ENCODE assay signal across 20 cellular contexts in the genomic region with DNA sequence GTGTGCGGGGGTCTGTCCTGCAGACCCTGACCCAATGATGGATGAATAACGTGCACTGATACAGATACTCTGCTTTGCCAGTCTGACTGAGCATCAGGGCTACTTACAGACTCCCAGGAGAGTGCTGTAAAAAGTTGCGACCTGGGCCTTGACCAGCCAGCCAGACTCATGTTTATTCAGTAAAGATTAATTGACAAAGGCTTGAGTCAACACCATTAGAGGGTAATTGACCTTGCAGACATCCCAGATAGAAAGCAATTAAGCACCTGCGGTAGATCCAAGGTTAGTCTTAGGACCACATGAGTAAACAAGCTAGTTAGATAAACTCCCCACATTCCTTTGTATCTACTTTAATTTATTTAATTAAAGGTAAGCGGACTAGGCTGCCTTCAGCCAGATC. TPM values are rescaled to one million over a fixed set of nuclear protein-coding genes. Genes with fewer than 3 reads are reported as not detected.
DNase-seq lines count a peak whose midpoint lies in the region; FAIRE-seq and TF ChIP-seq lines count a peak whose summit lies in the region.
"Had no signal": no experiment of that assay in that cellular context is flagged by ENCODE, and none has a peak within 500 bp of the region (broad histone marks: within the 10 kb centered on the region; RNA-seq: fewer than 3 reads in every experiment).

No MANE protein-coding gene starts in this region.

- POLR2A ChIA-PET in CD8-positive, alpha-beta memory T cell (lab: Charles Lee): no interaction called here

- no peak overlapping the region for H3K4me3 Mint-ChIP-seq in CD8-positive, alpha-beta memory T cell

- in situ Hi-C loops in GM13977 (cut with MboI; ENCODE audit: low pct_unique_long_range_greater_than_20kb, low sequenced_read_pairs, unreplicated experiment): no loop called here

- peaks cover 7 to 13% (median 8%) of the 10 kb centered on the region in 5 donors for H3K9me3 Mint-ChIP-seq in CD8-positive, alpha-beta memory T cell

- no peaks in the 10 kb centered on the region for H3K9me3 ChIP-seq in small intestine (ENCODE audit: control insufficient read depth, low read depth)
- H3K9me3 ChIP-seq in CD8-positive, alpha-beta memory T cell (ENCODE audit: low read length): no peaks in the 10 kb centered on the region
- H3K9me3 ChIP-seq: prostate gland had no signal

- DNase-seq in DMS153 (lab: John Stamatoyannopoulos, UW): peak; percentile 38
- no peak for DNase-seq in DMS153 treated with DMSO at 0.1 percent for 48 hours (lab: John Stamatoyannopoulos, UW; ENCODE audit: unreplicated experiment)
- DNase-seq in NCI-H748 (lab: John Stamatoyannopoulos, UW; ENCODE audit: unreplicated experiment): peak; percentile 89
- peak; percentile 42 for DNase-seq in islet precursor cell
- DNase-seq in small intestine: peak; percentile 96
- DNase-seq in dedifferentiated amniotic fluid mesenchymal stem cell (ENCODE audit: extremely low spot score): no peak
- no peak for DNase-seq in GM13977 (ENCODE audit: low spot score)
- DNase-seq in CD8-positive, alpha-beta memory T cell: no peak
- DNase-seq: activated CD4-positive, alpha-beta T cell treated with anti-CD3 and anti-CD28 coated beads for 4 hours; activated CD8-positive, alpha-beta memory T cell treated with anti-CD3 and anti-CD28 coated beads, Interleukin-2, amount 50 U/mL, for 4 hours; activated effector memory CD4-positive, alpha-beta T cell treated with Interleukin-2 at 50 U/mL for 16 hours; BE2C; left ventricle myocardium superior; NCI-H2081 treated with DMSO at 0.1 percent for 48 hours; stimulated activated CD4-positive, alpha-beta T cell treated with anti-CD3 and anti-CD28 coated beads, Interleukin-4, amount 100 ng/mL, for 4 hours had no signal

- H3K4me1 ChIP-seq in small intestine (ENCODE audit: control insufficient read depth in 2 of 2, insufficient read depth in 1 of 2, low read depth in 1 of 2, low read length in 1 of 2): peaks cover 0 to 1% of the 10 kb centered on the region in 2 donors
- H3K4me1 ChIP-seq in CD8-positive, alpha-beta memory T cell (ENCODE audit: insufficient read depth, low read length): no peaks in the 10 kb centered on the region
- H3K4me1 ChIP-seq: BE2C had no signal

- H3K4me3 ChIP-seq in small intestine (ENCODE audit: low read depth in 1 of 2, low read length in 2 of 2): no peak overlapping the region
- H3K4me3 ChIP-seq in CD8-positive, alpha-beta memory T cell (ENCODE audit: low read length): no peak overlapping the region
- H3K4me3 ChIP-seq: esophagus muscularis mucosa, prostate gland, smooth muscle cell had no signal

- peaks cover 37 to 71% (median 54%) of the 10 kb centered on the region in 3 donors for H3K4me1 Mint-ChIP-seq in CD8-positive, alpha-beta memory T cell

- peak overlapping the region in 2 of 8 donors; percentile 14 to 47 for H3K27ac Mint-ChIP-seq in CD8-positive, alpha-beta memory T cell

- peaks cover 20 to 73% (median 39%) of the 10 kb centered on the region in 3 donors for H3K36me3 Mint-ChIP-seq in CD8-positive, alpha-beta memory T cell

- WGBS in small intestine, 3 donors: 12 to 56% (median 33%) methylated on average over 5 of the region's 5 CpGs

- TF ChIP-seq CTCF in GM13977 (IDR thresholded peaks at IDR 0.05; ENCODE audit: extremely low read depth, insufficient read depth, missing control alignments): no peak

- H3K27me3 Mint-ChIP-seq in CD8-positive, alpha-beta memory T cell: no peaks in the 10 kb centered on the region

- no peak for FAIRE-seq in small intestine (lab: Jason Lieb, UNC)
- FAIRE-seq: RCC 7860 had no signal

- H3K36me3 ChIP-seq in small intestine (ENCODE audit: control insufficient read depth in 2 of 2, insufficient read depth in 2 of 2, low read length in 2 of 2): peaks cover 2 to 3% of the 10 kb centered on the region in 2 donors
- H3K36me3 ChIP-seq in CD8-positive, alpha-beta memory T cell (ENCODE audit: insufficient read depth, low read length): no peaks in the 10 kb centered on the region
- H3K36me3 ChIP-seq: prostate gland had no signal

- CTCF ChIA-PET in CD8-positive, alpha-beta memory T cell (lab: Charles Lee): no interaction called here

- no peaks in the 10 kb centered on the region for H3K27me3 ChIP-seq in small intestine (ENCODE audit: control insufficient read depth in 2 of 2, insufficient read depth in 2 of 2, low read length in 2 of 2)
- no peaks in the 10 kb centered on the region for H3K27me3 ChIP-seq in CD8-positive, alpha-beta memory T cell (ENCODE audit: insufficient read depth, low read length, poor library complexity, severe bottlenecking)
- H3K27me3 ChIP-seq: BE2C, esophagus muscularis mucosa had no signal

- H3K27ac ChIP-seq in small intestine (ENCODE audit: low read depth in 1 of 2, low read length in 1 of 2): no peak overlapping the region
- H3K27ac ChIP-seq in CD8-positive, alpha-beta memory T cell (ENCODE audit: low read depth, low read length): no peak overlapping the region
- H3K27ac ChIP-seq: 22Rv1, esophagus muscularis mucosa, prostate gland had no signal

RNA-seq across cellular contexts. Expression of gene NUDT19, which starts 10.4 kb away (rescaled TPM):
- 1 to 10 TPM; 7.0 to 9.6 (median 9.6) TPM for polyA plus RNA-seq in small intestine
- 10 to 100 TPM; 19.5 to 20.6 TPM for total RNA-seq in CD8-positive, alpha-beta memory T cell
- 5.0 TPM for polyA plus RNA-seq in CD8-positive, alpha-beta memory T cell

RNA-seq across cellular contexts. Expression of gene TDRD12, which starts 17.6 kb away (rescaled TPM):
- under 1 TPM in 2 of 3 donors, not detected in 1; 0.12 to 0.22 TPM for polyA plus RNA-seq in small intestine
- under 1 TPM; 0.15 to 0.20 TPM for total RNA-seq in CD8-positive, alpha-beta memory T cell
- 0.21 TPM for polyA plus RNA-seq in CD8-positive, alpha-beta memory T cell
- total RNA-seq: left ventricle myocardium superior had no signal

RNA-seq across cellular contexts. Expression of gene RGS9BP, which starts 26.4 kb away (rescaled TPM):
- under 1 TPM in 1 of 3 donors, not detected in 2; 0.10 TPM for polyA plus RNA-seq in small intestine
- total RNA-seq in CD8-positive, alpha-beta memory T cell: under 1 TPM; 0.15 to 0.20 TPM
- 0.12 TPM for polyA plus RNA-seq in CD8-positive, alpha-beta memory T cell
- total RNA-seq: smooth muscle cell had no signal
- polyA plus RNA-seq: smooth muscle cell had no signal

RNA-seq across cellular contexts. Expression of gene ANKRD27, which starts 27.0 kb away (rescaled TPM):
- polyA plus RNA-seq in small intestine: 10 to 100 TPM; 11.2 to 14.8 (median 12.2) TPM
- 10 to 100 TPM; 38.0 to 42.4 TPM for total RNA-seq in CD8-positive, alpha-beta memory T cell
- polyA plus RNA-seq in CD8-positive, alpha-beta memory T cell: 31.1 TPM

Comparison
In these comparisons a context has a peak if more than half of its experiments do, and no peak if none do; other contexts are left out.
1. DNase-seq: peak in DMS153 (single experiment), NCI-H748 (single experiment), islet precursor cell (single experiment) and small intestine (single experiment); none in DMS153 treated with DMSO at 0.1 percent for 48 hours (single experiment), dedifferentiated amniotic fluid mesenchymal stem cell (single experiment), GM13977 (single experiment) and CD8-positive, alpha-beta memory T cell (0 of 5).